8 cellular contexts compared by ENCODE assay signal in the genomic region with DNA sequence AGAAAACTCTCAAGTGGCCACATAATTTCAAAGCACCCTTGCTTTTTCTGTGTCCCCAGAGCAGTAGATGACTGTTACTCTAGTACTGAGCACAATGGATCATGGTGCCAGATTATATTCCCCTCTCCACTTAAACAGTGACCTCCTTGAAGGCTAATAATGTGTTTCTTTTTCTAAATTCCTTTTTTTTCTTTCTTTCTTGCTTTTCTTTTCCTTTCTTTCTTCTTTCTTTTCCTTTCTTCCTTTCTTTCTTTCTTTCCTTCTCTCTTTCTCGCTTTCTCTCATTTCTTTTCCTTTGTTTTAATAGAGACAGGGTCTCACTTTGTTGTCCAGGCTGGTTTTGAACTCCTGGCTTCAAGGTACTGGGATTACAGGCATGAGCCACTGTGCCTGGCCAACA. TPM values are rescaled to one million over a fixed set of nuclear protein-coding genes. Genes with fewer than 3 reads are reported as not detected.
"Had no signal": no experiment of that assay in that cellular context is flagged by ENCODE, and none has a peak within 500 bp of the region (broad histone marks: within the 10 kb centered on the region; RNA-seq: fewer than 3 reads in every experiment).

No MANE protein-coding gene starts in this region.

- DNase-seq: GM23248, GOT3, H7, IMR-90 had no signal

- H3K4me1 ChIP-seq: HAP-1 had no signal

- H3K27ac ChIP-seq: GM23248 had no signal

- H2AFZ ChIP-seq: GM23248 had no signal

- H3K9ac ChIP-seq: GM23248 had no signal

- H3K36me3 ChIP-seq: HAP-1 had no signal

- H3K4me3 ChIP-seq: GM23248, HAP-1, K562 had no signal

- FAIRE-seq: HTR-8/SVneo, K562 had no signal

RNA-seq across cellular contexts. Expression of a gene that starts 26.2 kb away (rescaled TPM):
- total RNA-seq: HT-29, K562 had no signal
